In genomic region chr19:35159606-35160005, GRCh38 we compare ENCODE assay signal across 19 cellular contexts. TPM values are rescaled to one million over a fixed set of nuclear protein-coding genes. Genes with fewer than 3 reads are reported as not detected.
"Had no signal": no experiment of that assay in that cellular context is flagged by ENCODE, and none has a peak within 500 bp of the region (broad histone marks: within the 10 kb centered on the region; RNA-seq: fewer than 3 reads in every experiment).

No MANE protein-coding gene starts in this region.

- H3K27me3 Mint-ChIP-seq: activated B cell treated with CpG ODN at 0.5 μM for 24 hours; activated naive CD8-positive, alpha-beta T cell treated with anti-CD3 and anti-CD28 coated beads, Interleukin-2, amount 10 ng/mL, durations not matched to agents 7 days and 5 days; T-helper 17 cell had no signal

- H3K27ac Mint-ChIP-seq: activated B cell treated with CpG ODN at 0.5 μM for 24 hours; activated naive CD8-positive, alpha-beta T cell treated with anti-CD3 and anti-CD28 coated beads, Interleukin-2, amount 10 ng/mL, durations not matched to agents 7 days and 5 days; activated T-helper 1 cell treated with anti-CD3 and anti-CD28 coated beads, Interleukin-12 subunit alpha, Interleukin-12 subunit beta, Interleukin-2, Interleukin-4 antibody, amounts not matched to agents 30 ng/mL and 10 ng/mL and 1 ng/mL, durations not matched to agents 14 hours and 24 hours and 36 hours had no signal

- ATAC-seq: T-helper 17 cell had no signal

- DNase-seq: activated B cell treated with CpG ODN at 0.5 μM for 24 hours; activated CD4-positive, alpha-beta T cell treated with anti-CD3 and anti-CD28 coated beads, Interleukin-2, amount 50 U/mL, for 1 hour; activated naive CD8-positive, alpha-beta T cell treated with anti-CD3 and anti-CD28 coated beads, Interleukin-2, amount 10 ng/mL, durations not matched to agents 7 days and 5 days; aorta; dorsolateral prefrontal cortex; esophagus squamous epithelium; foreskin fibroblast; glutamatergic neuron; midbrain; posterior cingulate gyrus; stimulated activated CD4-positive, alpha-beta T cell treated with anti-CD3 and anti-CD28 coated beads, Interleukin-4, amount 100 ng/mL, for 4 hours; T-helper 17 cell had no signal

- H3K4me3 Mint-ChIP-seq: activated B cell treated with CpG ODN at 0.5 μM for 24 hours; activated naive CD8-positive, alpha-beta T cell treated with anti-CD3 and anti-CD28 coated beads, Interleukin-2, amount 10 ng/mL, durations not matched to agents 7 days and 5 days had no signal

- FAIRE-seq: urothelium cell line had no signal

- H3K4me3 ChIP-seq: breast epithelium, dorsolateral prefrontal cortex, esophagus squamous epithelium, lung, thyroid gland had no signal

- H3K27me3 ChIP-seq: breast epithelium, neutrophil, thyroid gland had no signal

- H3K36me3 ChIP-seq: breast epithelium had no signal

- H3K4me1 ChIP-seq: breast epithelium had no signal

- H3K9me3 ChIP-seq: neutrophil, thyroid gland had no signal

- H3K27ac ChIP-seq: breast epithelium, dorsolateral prefrontal cortex, esophagus squamous epithelium, neutrophil, thyroid gland had no signal

RNA-seq across cellular contexts. Expression of gene FXYD7, which starts 16.6 kb away (rescaled TPM):
- total RNA-seq: breast epithelium, esophagus squamous epithelium, lung had no signal

RNA-seq across cellular contexts. Expression of gene FXYD1, which starts 21.0 kb away (rescaled TPM):
- total RNA-seq: activated naive CD8-positive, alpha-beta T cell treated with anti-CD3 and anti-CD28 coated beads, Interleukin-2, amount 10 ng/mL, durations not matched to agents 7 days and 5 days; activated T-helper 1 cell treated with anti-CD3 and anti-CD28 coated beads, Interleukin-12 subunit alpha, Interleukin-12 subunit beta, Interleukin-2, Interleukin-4 antibody, amounts not matched to agents 30 ng/mL and 10 ng/mL and 1 ng/mL, durations not matched to agents 14 hours and 24 hours and 36 hours had no signal

RNA-seq across cellular contexts. Expression of gene LGI4, which starts 24.7 kb away (rescaled TPM):
- total RNA-seq: activated B cell treated with CpG ODN at 0.5 μM for 24 hours; activated T-helper 1 cell treated with anti-CD3 and anti-CD28 coated beads, Interleukin-12 subunit alpha, Interleukin-12 subunit beta, Interleukin-2, Interleukin-4 antibody, amounts not matched to agents 30 ng/mL and 10 ng/mL and 1 ng/mL, durations not matched to agents 14 hours and 24 hours and 36 hours had no signal

RNA-seq across cellular contexts. Expression of gene FXYD3, which starts 44.0 kb away (rescaled TPM):
- total RNA-seq: activated B cell treated with CpG ODN at 0.5 μM for 24 hours; activated naive CD8-positive, alpha-beta T cell treated with anti-CD3 and anti-CD28 coated beads, Interleukin-2, amount 10 ng/mL, durations not matched to agents 7 days and 5 days; activated T-helper 1 cell treated with anti-CD3 and anti-CD28 coated beads, Interleukin-12 subunit alpha, Interleukin-12 subunit beta, Interleukin-2, Interleukin-4 antibody, amounts not matched to agents 30 ng/mL and 10 ng/mL and 1 ng/mL, durations not matched to agents 14 hours and 24 hours and 36 hours; skeletal muscle tissue; T-helper 17 cell had no signal
